In the genomic region with DNA sequence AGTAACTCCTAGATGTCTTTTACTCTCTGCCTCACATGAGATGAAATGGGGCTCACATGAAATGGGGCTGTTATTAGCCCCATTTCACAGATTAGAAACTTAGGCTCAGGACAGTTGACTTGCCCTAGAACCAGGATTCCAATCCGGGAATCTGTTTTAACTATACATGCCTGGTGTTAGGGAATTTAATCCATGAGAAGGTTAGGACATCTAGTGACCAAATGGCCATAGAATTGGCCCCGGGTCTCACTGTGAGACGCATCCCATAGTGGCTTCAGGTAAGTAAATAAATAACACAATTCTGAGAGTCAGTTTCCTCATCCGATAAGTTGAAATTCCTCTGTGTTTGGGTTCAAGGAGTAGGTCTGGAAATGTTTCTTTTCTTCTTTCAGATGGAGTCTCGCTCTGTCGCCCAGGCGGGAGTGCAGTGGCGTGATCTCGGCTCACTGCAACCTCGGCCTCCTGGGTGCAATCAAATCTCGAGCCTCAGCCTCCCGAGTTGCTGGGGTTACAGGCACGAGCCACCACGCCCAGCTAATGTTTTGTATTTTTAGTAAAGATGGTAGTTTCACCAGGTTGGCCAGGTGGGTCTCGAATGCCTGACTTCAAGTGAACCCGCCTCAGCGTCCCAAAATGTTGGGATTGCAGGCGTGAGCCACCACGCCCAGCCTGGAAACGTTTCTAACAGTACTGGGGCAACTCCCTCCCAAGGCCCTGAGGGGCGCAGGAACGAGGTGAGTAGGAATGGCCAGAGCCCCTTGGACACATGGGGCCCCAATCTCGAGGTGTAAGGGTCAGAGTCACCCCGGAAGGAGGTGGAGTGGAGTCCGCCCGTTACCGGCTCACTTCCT, we compare ENCODE assay signal across 2 cellular contexts.
TF ChIP-seq lines count a peak whose summit lies in the region.

No MANE protein-coding gene starts in this region.

TF ChIP-seq in K562, 482 proteins besides CTCF, POLR2A, EP300 and RAD21 (continues in another document):
- peak; percentile 62; the same call in 1 of the 2 replicates for TF ChIP-seq ZNF175 (CRISPR knock-in tag; IDR thresholded peaks at IDR 0.05; ENCODE audit: low read depth)
- no peak for TF ChIP-seq TAL1 (IDR thresholded peaks at IDR 0.05)
- no peak for TF ChIP-seq MNT (conservative IDR thresholded peaks at IDR 0.05)
- TF ChIP-seq NR0B1 (IDR thresholded peaks at IDR 0.05; ENCODE audit: partially characterized antibody), result no peak
- TF ChIP-seq L3MBTL2 (IDR thresholded peaks at IDR 0.05), result peak; percentile 81
- TF ChIP-seq RFX1 (IDR thresholded peaks at IDR 0.05), result peak; percentile 40; the same call in 1 of the 2 replicates
- peak; percentile 70 for TF ChIP-seq ZFX (CRISPR knock-in tag; IDR thresholded peaks at IDR 0.05)
- no peak for TF ChIP-seq POLR2G (IDR thresholded peaks at IDR 0.05; ENCODE audit: low read depth, low read length)
- peak; percentile 48; the same call in 1 of the 2 replicates for TF ChIP-seq ZNF12 (CRISPR knock-in tag; IDR thresholded peaks at IDR 0.05)
- TF ChIP-seq E2F3 (CRISPR knock-in tag; IDR thresholded peaks at IDR 0.05), result 0 out of 2 replicates have a peak, but pooled peaks have one; percentile 14
- TF ChIP-seq, protein P1, sequence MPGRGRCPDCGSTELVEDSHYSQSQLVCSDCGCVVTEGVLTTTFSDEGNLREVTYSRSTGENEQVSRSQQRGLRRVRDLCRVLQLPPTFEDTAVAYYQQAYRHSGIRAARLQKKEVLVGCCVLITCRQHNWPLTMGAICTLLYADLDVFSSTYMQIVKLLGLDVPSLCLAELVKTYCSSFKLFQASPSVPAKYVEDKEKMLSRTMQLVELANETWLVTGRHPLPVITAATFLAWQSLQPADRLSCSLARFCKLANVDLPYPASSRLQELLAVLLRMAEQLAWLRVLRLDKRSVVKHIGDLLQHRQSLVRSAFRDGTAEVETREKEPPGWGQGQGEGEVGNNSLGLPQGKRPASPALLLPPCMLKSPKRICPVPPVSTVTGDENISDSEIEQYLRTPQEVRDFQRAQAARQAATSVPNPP (IDR thresholded peaks at IDR 0.05; ENCODE audit: borderline replicate concordance, insufficient read depth, insufficient read length), result no peak
- no peak for TF ChIP-seq NFIC (IDR thresholded peaks at IDR 0.05)
- TF ChIP-seq MAFF (IDR thresholded peaks at IDR 0.05; ENCODE audit: low read length), result no peak
- TF ChIP-seq ZNF124 (CRISPR knock-in tag; IDR thresholded peaks at IDR 0.05), result no peak
- peak in 1 of 3 experiments; percentile 88; a peak in 2 of 6 replicates for TF ChIP-seq ZBTB11 (CRISPR knock-in tag; IDR thresholded peaks at IDR 0.05)
- no peak for TF ChIP-seq NRF1 (conservative IDR thresholded peaks at IDR 0.05 in 1 of 2, IDR thresholded peaks at IDR 0.05 in 1 of 2)
- 0 out of 4 replicates have a peak, but pooled peaks of 1 of the 2 experiments have one; percentile 41 for TF ChIP-seq MAZ (CRISPR knock-in tag; conservative IDR thresholded peaks at IDR 0.05 in 1 of 2, IDR thresholded peaks at IDR 0.05 in 1 of 2)
- no peak for TF ChIP-seq CREBBP (IDR thresholded peaks at IDR 0.05; ENCODE audit: low read depth, low read length)
- 0 out of 2 replicates have a peak, but pooled peaks have one; percentile 15 for TF ChIP-seq RBFOX2 (IDR thresholded peaks at IDR 0.05; ENCODE audit: low read depth, low read length)
- no peak for TF ChIP-seq PHTF2 (CRISPR knock-in tag; IDR thresholded peaks at IDR 0.05)
- no peak for TF ChIP-seq CEBPG (CRISPR knock-in tag; IDR thresholded peaks at IDR 0.05)
- 0 out of 4 replicates have a peak, but pooled peaks of 1 of the 2 experiments have one; percentile 8 for TF ChIP-seq CEBPG (tag; conservative IDR thresholded peaks at IDR 0.05 in 1 of 2, IDR thresholded peaks at IDR 0.05 in 1 of 2)
- 0 out of 2 replicates have a peak, but pooled peaks have one; percentile 51 for TF ChIP-seq ETV1 (tag; conservative IDR thresholded peaks at IDR 0.05; ENCODE audit: low read depth)

TF ChIP-seq in liver, 16 proteins besides CTCF, POLR2A, EP300 and RAD21:
- TF ChIP-seq, protein P2, sequence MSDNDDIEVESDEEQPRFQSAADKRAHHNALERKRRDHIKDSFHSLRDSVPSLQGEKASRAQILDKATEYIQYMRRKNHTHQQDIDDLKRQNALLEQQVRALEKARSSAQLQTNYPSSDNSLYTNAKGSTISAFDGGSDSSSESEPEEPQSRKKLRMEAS (IDR thresholded peaks at IDR 0.05), result no peak
- TF ChIP-seq SP1 (IDR thresholded peaks at IDR 0.05), result no peak
- TF ChIP-seq ATF3 (IDR thresholded peaks at IDR 0.05), result no peak
- TF ChIP-seq RXRA (IDR thresholded peaks at IDR 0.05), result no peak
- no peak for TF ChIP-seq TAF1 (conservative IDR thresholded peaks at IDR 0.05)
- no peak for TF ChIP-seq HNF4G (IDR thresholded peaks at IDR 0.05)
- no peak for TF ChIP-seq NR2F2 (IDR thresholded peaks at IDR 0.05)
- TF ChIP-seq YY1 (IDR thresholded peaks at IDR 0.05), result no peak
- TF ChIP-seq, protein P3, sequence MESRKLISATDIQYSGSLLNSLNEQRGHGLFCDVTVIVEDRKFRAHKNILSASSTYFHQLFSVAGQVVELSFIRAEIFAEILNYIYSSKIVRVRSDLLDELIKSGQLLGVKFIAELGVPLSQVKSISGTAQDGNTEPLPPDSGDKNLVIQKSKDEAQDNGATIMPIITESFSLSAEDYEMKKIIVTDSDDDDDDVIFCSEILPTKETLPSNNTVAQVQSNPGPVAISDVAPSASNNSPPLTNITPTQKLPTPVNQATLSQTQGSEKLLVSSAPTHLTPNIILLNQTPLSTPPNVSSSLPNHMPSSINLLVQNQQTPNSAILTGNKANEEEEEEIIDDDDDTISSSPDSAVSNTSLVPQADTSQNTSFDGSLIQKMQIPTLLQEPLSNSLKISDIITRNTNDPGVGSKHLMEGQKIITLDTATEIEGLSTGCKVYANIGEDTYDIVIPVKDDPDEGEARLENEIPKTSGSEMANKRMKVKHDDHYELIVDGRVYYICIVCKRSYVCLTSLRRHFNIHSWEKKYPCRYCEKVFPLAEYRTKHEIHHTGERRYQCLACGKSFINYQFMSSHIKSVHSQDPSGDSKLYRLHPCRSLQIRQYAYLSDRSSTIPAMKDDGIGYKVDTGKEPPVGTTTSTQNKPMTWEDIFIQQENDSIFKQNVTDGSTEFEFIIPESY (IDR thresholded peaks at IDR 0.05), result no peak
- TF ChIP-seq FOXA1 (IDR thresholded peaks at IDR 0.05), result no peak
- TF ChIP-seq HNF4A (conservative IDR thresholded peaks at IDR 0.05), result no peak
